Comparison of ENCODE assay signal across 8 cellular contexts in genomic region chr22:41688365-41689211, GRCh38. TPM values are rescaled to one million over a fixed set of nuclear protein-coding genes. Genes with fewer than 3 reads are reported as not detected.
DNase-seq lines count a peak whose midpoint lies in the region; ATAC-seq and TF ChIP-seq lines count a peak whose summit lies in the region.

SNU13 (minus strand) TSS chr22:41688867; CDS start chr22:41688796, 71 bp downstream.

- H3K9me3 Mint-ChIP-seq in CD14-positive monocyte: no peaks in the 10 kb centered on the region
- H3K9me3 Mint-ChIP-seq in dendritic cell treated with granulocyte-macrophage colony-stimulating factor and Interleukin-4, amounts not matched to agents 40 ng/mL and 50 ng/mL, for 4 days: no peaks in the 10 kb centered on the region

- peak within 1 kb of the TSS; percentile 95 to 96 for H3K4me3 Mint-ChIP-seq in CD14-positive monocyte
- peak within 1 kb of the TSS; percentile 91 for H3K4me3 Mint-ChIP-seq in dendritic cell treated with granulocyte-macrophage colony-stimulating factor and Interleukin-4, amounts not matched to agents 40 ng/mL and 50 ng/mL, for 4 days

- peak within 1 kb of the TSS; percentile 93 to 96 for H3K27ac ChIP-seq in left lung

- peak within 1 kb of the TSS; percentile 95 to 97 (median 95) for H3K27ac Mint-ChIP-seq in CD14-positive monocyte
- H3K27ac Mint-ChIP-seq in dendritic cell treated with granulocyte-macrophage colony-stimulating factor and Interleukin-4, amounts not matched to agents 40 ng/mL and 50 ng/mL, for 4 days: peak within 1 kb of the TSS; percentile 98

- peaks cover 0 to 4% of the 10 kb centered on the region in 2 donors for H3K36me3 Mint-ChIP-seq in CD14-positive monocyte
- peaks cover 19% of the 10 kb centered on the region for H3K36me3 Mint-ChIP-seq in dendritic cell treated with granulocyte-macrophage colony-stimulating factor and Interleukin-4, amounts not matched to agents 40 ng/mL and 50 ng/mL, for 4 days (ENCODE audit: low read depth)

- H3K4me3 ChIP-seq in left lung: peak within 1 kb of the TSS; percentile 66 to 82

- ATAC-seq in GM19351 (IDR thresholded peaks at IDR 0.05; ENCODE audit: unreplicated experiment) (peak; percentile 77), HG03521 (IDR thresholded peaks at IDR 0.05; ENCODE audit: unreplicated experiment) (peak; percentile 86), left lung (peak; percentile 98)

- H3K4me1 ChIP-seq in left lung: peaks cover 0 to 27% of the 10 kb centered on the region in 2 donors

- H3K27me3 Mint-ChIP-seq in CD14-positive monocyte (ENCODE audit: low read depth in 3 of 3): no peaks in the 10 kb centered on the region
- H3K27me3 Mint-ChIP-seq in dendritic cell treated with granulocyte-macrophage colony-stimulating factor and Interleukin-4, amounts not matched to agents 40 ng/mL and 50 ng/mL, for 4 days: no peaks in the 10 kb centered on the region

- H3K9me3 ChIP-seq in left lung: no peaks in the 10 kb centered on the region

- H3K36me3 ChIP-seq in left lung: peaks cover 0 to 7% of the 10 kb centered on the region in 2 donors

- TF ChIP-seq CTCF in CD14-positive monocyte (IDR thresholded peaks at IDR 0.05): no peak
- TF ChIP-seq CTCF in left lung (IDR thresholded peaks at IDR 0.05): peak in 1 of 2 donors; percentile 26

- intact Hi-C loops in CD14-positive monocyte (cut with micrococcal nuclease): no loop called here
- intact Hi-C loops in dendritic cell treated with granulocyte-macrophage colony-stimulating factor and Interleukin-4, amounts not matched to agents 40 ng/mL and 50 ng/mL, for 4 days (cut with micrococcal nuclease): loop anchor here (2.0 kb wide), 1 partner anchor 22 kb away; no protein-coding TSS in a partner anchor
- intact Hi-C loops in left lung (cut with DNase I): no loop called here

- DNase-seq in CD14-positive monocyte (ENCODE audit: low spot score) (peak; percentile 93), NCI-H774 (lab: John Stamatoyannopoulos, UW) (peak; percentile 75), left lung (peak; percentile 94 to 99)
- DNase-seq in activated CD4-positive, alpha-beta T cell treated with anti-CD3 and anti-CD28 coated beads, Interleukin-2, amount 50 U/mL, for 24 hours (ENCODE audit: low read depth in 1 of 2, low spot score in 1 of 2): peak; percentile 82 to 91
- peak; percentile 88 for DNase-seq in stimulated activated CD4-positive, alpha-beta T cell treated with anti-CD3 and anti-CD28 coated beads, Interleukin-2, amount 100 ng/mL, for 4 hours (ENCODE audit: low read depth)

- no peaks in the 10 kb centered on the region for H3K27me3 ChIP-seq in left lung

- peaks cover 11% of the 10 kb centered on the region for H3K4me1 Mint-ChIP-seq in CD14-positive monocyte
- peaks cover 15% of the 10 kb centered on the region for H3K4me1 Mint-ChIP-seq in dendritic cell treated with granulocyte-macrophage colony-stimulating factor and Interleukin-4, amounts not matched to agents 40 ng/mL and 50 ng/mL, for 4 days (ENCODE audit: low read depth)

RNA-seq across cellular contexts. Expression of gene SNU13, which starts in this region (rescaled TPM):
- polyA plus RNA-seq in CD14-positive monocyte: 100 to 1,000 TPM; 168 TPM
- 100 to 1,000 TPM; 112 to 126 TPM for total RNA-seq in left lung

Comparison
In these comparisons a context has a peak if more than half of its experiments do, and no peak if none do; other contexts are left out.
1. Peak in every context shown above with its lines: DNase-seq, ATAC-seq, H3K4me3 ChIP-seq and H3K27ac ChIP-seq.